Comparison of ENCODE assay signal across 8 cellular contexts in genomic region chr9:14992025-14992424, GRCh38.
DNase-seq lines count a peak whose midpoint lies in the region; ATAC-seq and TF ChIP-seq lines count a peak whose summit lies in the region.

No MANE protein-coding gene starts in this region.

- ATAC-seq in gastrocnemius medialis (peak in 1 of 2 donors; percentile 29), HG03354 (IDR thresholded peaks at IDR 0.05; ENCODE audit: poor library complexity, severe bottlenecking, unreplicated experiment) (no peak)

- peak; percentile 29 for DNase-seq in NOMO-1 treated with DMSO at 0.1 percent for 48 hours (lab: John Stamatoyannopoulos, UW; ENCODE audit: unreplicated experiment)
- DNase-seq in NOMO-1 treated with dmso at 0.1 percent for 144 hours (lab: John Stamatoyannopoulos, UW; ENCODE audit: unreplicated experiment): no peak
- DNase-seq in NAMALWA (ENCODE audit: low spot score): peak; percentile 9
- DNase-seq in adipocyte (ENCODE audit: low read depth): no peak
- DNase-seq in gastrocnemius medialis: no peak
- no peak for DNase-seq in GM13977 (ENCODE audit: low spot score)
- no peak for DNase-seq in GM20000 (ENCODE audit: low spot score)

- intact Hi-C loops in gastrocnemius medialis (cut with DNase I; ENCODE audit: low total_unique reads): no loop called here

- H3K4me3 ChIP-seq in adipocyte (ENCODE audit: low read length) (peak overlapping the region; percentile 95), gastrocnemius medialis (peak overlapping the region; percentile 58 to 78 (median 64))

- in situ Hi-C loops in gastrocnemius medialis (cut with MboI; ENCODE audit: low sequenced_read_pairs in 4 of 4): no loop called here
- in situ Hi-C loops in GM13977 (cut with MboI; ENCODE audit: low pct_unique_long_range_greater_than_20kb, low sequenced_read_pairs, unreplicated experiment): no loop called here

- H3K4me1 ChIP-seq in adipocyte (ENCODE audit: control insufficient read depth, insufficient read depth, low read length) (peaks cover 21% of the 10 kb centered on the region), gastrocnemius medialis (no peaks in the 10 kb centered on the region)

- H3K36me3 ChIP-seq in adipocyte (ENCODE audit: control insufficient read depth, insufficient read depth, low read length, severe bottlenecking) (no peaks in the 10 kb centered on the region), gastrocnemius medialis (no peaks in the 10 kb centered on the region)

- H3K9me3 ChIP-seq in adipocyte (ENCODE audit: control insufficient read depth, low read length) (no peaks in the 10 kb centered on the region), gastrocnemius medialis (no peaks in the 10 kb centered on the region)

- TF ChIP-seq CTCF in gastrocnemius medialis (IDR thresholded peaks at IDR 0.05 in 4 of 5, conservative IDR thresholded peaks at IDR 0.05 in 1 of 5) (no peak), GM13977 (IDR thresholded peaks at IDR 0.05; ENCODE audit: extremely low read depth, insufficient read depth, missing control alignments) (no peak), GM20000 (IDR thresholded peaks at IDR 0.05; ENCODE audit: extremely low read depth, missing control alignments) (no peak)

- no peak for TF ChIP-seq POLR2A in gastrocnemius medialis (IDR thresholded peaks at IDR 0.05)

- H3K27ac ChIP-seq in gastrocnemius medialis: peak overlapping the region in 1 of 4 donors; percentile 35

- peak overlapping the region; percentile 90 for H3K9ac ChIP-seq in adipocyte (ENCODE audit: low read length)

- H3K27me3 ChIP-seq in adipocyte (replicated peaks; ENCODE audit: control insufficient read depth, insufficient read depth, low read length) (no peaks in the 10 kb centered on the region), gastrocnemius medialis (no peaks in the 10 kb centered on the region)

Comparison
In these comparisons a context has a peak if more than half of its experiments do, and no peak if none do; other contexts are left out.
1. DNase-seq: peak in NOMO-1 treated with DMSO at 0.1 percent for 48 hours (single experiment) and NAMALWA (single experiment); none in NOMO-1 treated with dmso at 0.1 percent for 144 hours (single experiment), adipocyte (single experiment), gastrocnemius medialis (0 of 2), GM13977 (single experiment) and GM20000 (single experiment).